Comparison of ENCODE assay signal across 31 cellular contexts in the genomic region with DNA sequence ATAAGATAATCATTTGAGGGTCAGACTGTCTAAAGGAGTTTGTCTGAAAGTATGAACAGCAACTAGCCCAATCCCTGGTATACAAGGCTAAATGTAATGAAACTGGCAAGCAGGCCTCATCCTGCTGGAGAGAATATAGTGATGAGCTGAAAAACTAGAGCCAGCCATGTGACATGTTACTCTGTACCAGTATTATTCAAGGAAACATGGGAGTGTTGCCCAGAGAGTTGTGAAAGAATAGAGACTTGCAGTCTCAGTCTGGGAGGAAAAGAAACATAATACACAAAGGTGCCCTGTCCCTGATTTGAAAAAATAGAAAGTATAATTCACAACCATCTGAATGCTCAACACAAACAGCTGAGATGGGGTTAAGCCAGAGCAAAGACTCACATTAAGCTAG. TPM values are rescaled to one million over a fixed set of nuclear protein-coding genes. Genes with fewer than 3 reads are reported as not detected.
DNase-seq lines count a peak whose midpoint lies in the region; ATAC-seq and TF ChIP-seq lines count a peak whose summit lies in the region.
"Had no signal": no experiment of that assay in that cellular context is flagged by ENCODE, and none has a peak within 500 bp of the region (broad histone marks: within the 10 kb centered on the region; RNA-seq: fewer than 3 reads in every experiment).

No MANE protein-coding gene starts in this region.

- intact Hi-C loops in gastrocnemius medialis (cut with DNase I; ENCODE audit: low total_unique reads) (no loop called here), tibial artery (cut with DNase I; ENCODE audit: low total_unique reads) (no loop called here)

- H3K27ac ChIP-seq in cingulate gyrus (ENCODE audit: low read depth, low read length) (peak overlapping the region; percentile 41), gastrocnemius medialis (peak overlapping the region; percentile 36 to 53 (median 50)), tibial artery (no peak overlapping the region)
- H3K27ac ChIP-seq: BLaER1, HL-60, KMS-11, RWPE1 had no signal

- TF ChIP-seq CTCF in gastrocnemius medialis (IDR thresholded peaks at IDR 0.05 in 4 of 5, conservative IDR thresholded peaks at IDR 0.05 in 1 of 5), result no peak
- no peak for TF ChIP-seq CTCF in tibial artery (IDR thresholded peaks at IDR 0.05)

- H3K36me3 ChIP-seq in gastrocnemius medialis, result no peaks in the 10 kb centered on the region
- H3K36me3 ChIP-seq in tibial artery, result no peaks in the 10 kb centered on the region
- H3K36me3 ChIP-seq: BLaER1 had no signal

- no peaks in the 10 kb centered on the region for H3K27me3 ChIP-seq in gastrocnemius medialis
- H3K27me3 ChIP-seq in tibial artery, result no peaks in the 10 kb centered on the region
- H3K27me3 ChIP-seq: BLaER1 had no signal

- no peak overlapping the region for H3K4me3 ChIP-seq in gastrocnemius medialis
- H3K4me3 ChIP-seq in tibial artery, result no peak overlapping the region
- H3K4me3 ChIP-seq: BLaER1 had no signal

- H3K9me3 ChIP-seq in gastrocnemius medialis, result no peaks in the 10 kb centered on the region
- no peaks in the 10 kb centered on the region for H3K9me3 ChIP-seq in tibial artery
- H3K9me3 ChIP-seq: BLaER1 had no signal

- DNase-seq in Ammon's horn (ENCODE audit: low spot score), result peak; percentile 53
- peak; percentile 82 for DNase-seq in medulla oblongata (ENCODE audit: extremely low spot score)
- DNase-seq in gastrocnemius medialis, result peak; percentile 22 to 46
- DNase-seq in NCI-H82 treated with DMSO at 0.1 percent for 48 hours (lab: John Stamatoyannopoulos, UW; ENCODE audit: unreplicated experiment), result no peak
- DNase-seq in tibial artery, result no peak
- no peak for DNase-seq in stimulated activated CD4-positive, alpha-beta T cell treated with anti-CD3 and anti-CD28 coated beads, Interleukin-2, amount 100 ng/mL, for 48 hours
- DNase-seq: 8988T; ACHN; CD4-positive, alpha-beta memory T cell; COR-L47; DMS53; NCI-H1048; NCI-H1417; NCI-H1694 treated with DMSO at 0.1 percent for 48 hours; NCI-H2081; NCI-H2227 treated with DMSO at 0.1 percent for 48 hours; NCI-H526 treated with DMSO at 0.1 percent for 48 hours; SHP77 had no signal

- in situ Hi-C loops in gastrocnemius medialis (cut with MboI; ENCODE audit: low sequenced_read_pairs in 4 of 4), result no loop called here

- H3K4me1 ChIP-seq in gastrocnemius medialis (peaks cover 7 to 8% of the 10 kb centered on the region in 2 donors), tibial artery (no peaks in the 10 kb centered on the region)
- H3K4me1 ChIP-seq: BLaER1 had no signal

- no peak for TF ChIP-seq POLR2A in gastrocnemius medialis (IDR thresholded peaks at IDR 0.05)

- ATAC-seq in gastrocnemius medialis (peak; percentile 99 to 100), GM18868 (IDR thresholded peaks at IDR 0.05; ENCODE audit: unreplicated experiment) (no peak)
- ATAC-seq: HCT116, Panc1 had no signal

RNA-seq across cellular contexts. Expression of a gene that starts 37.9 kb away (rescaled TPM):
- total RNA-seq in gastrocnemius medialis, result not detected
- total RNA-seq: CD4-positive, alpha-beta memory T cell; Daoy; H4; NCI-H460; OCI-LY7; SK-MEL-5 had no signal

Comparison
In these comparisons a context has a peak if more than half of its experiments do, and no peak if none do; other contexts are left out.
1. DNase-seq: peak in Ammon's horn (single experiment), medulla oblongata (single experiment) and gastrocnemius medialis (2 of 2); none in NCI-H82 treated with DMSO at 0.1 percent for 48 hours (single experiment), tibial artery (0 of 2) and stimulated activated CD4-positive, alpha-beta T cell treated with anti-CD3 and anti-CD28 coated beads, Interleukin-2, amount 100 ng/mL, for 48 hours (0 of 2).
2. H3K27ac ChIP-seq: peak in cingulate gyrus (single experiment) and gastrocnemius medialis (4 of 4); none in tibial artery (0 of 2).